ENCODE assay signal across 8 cellular contexts in genomic region chr7:74173866-74174605, GRCh38. TPM values are rescaled to one million over a fixed set of nuclear protein-coding genes. Genes with fewer than 3 reads are reported as not detected.
DNase-seq lines count a peak whose midpoint lies in the region; ATAC-seq and TF ChIP-seq lines count a peak whose summit lies in the region.

TSS of gene EIF4H (plus strand) at chr7:74174356. CDS start at chr7:74174384, 28 bp downstream.

- H3K4me3 ChIP-seq in upper lobe of left lung, result peak within 1 kb of the TSS; percentile 61 to 98 (median 90)

- TF ChIP-seq EP300 in upper lobe of left lung (IDR thresholded peaks at IDR 0.05), result peak in 1 of 4 donors; percentile 49

- peaks cover 46 to 52% (median 47%) of the 10 kb centered on the region in 4 donors for H3K4me1 ChIP-seq in upper lobe of left lung

- ATAC-seq in HG02884 (IDR thresholded peaks at IDR 0.05; ENCODE audit: unreplicated experiment), result peak; percentile 68
- ATAC-seq in left cardiac atrium, result peak; percentile 96 to 98
- ATAC-seq in upper lobe of left lung (ENCODE audit: low FRiP score in 2 of 2), result peak; percentile 97 to 98

- H3K27me3 ChIP-seq in upper lobe of left lung, result no peaks in the 10 kb centered on the region

- WGBS in upper lobe of left lung, 2 donors, result 1 to 2% methylated on average over 25 to 38 of the region's 95 CpGs

- H3K36me3 ChIP-seq in upper lobe of left lung, result peaks cover 0 to 22% (median 0%) of the 10 kb centered on the region in 4 donors

- peak within 1 kb of the TSS; percentile 94 to 99 (median 95) for H3K27ac ChIP-seq in upper lobe of left lung

- DNase-seq in NCI-H1694 (lab: John Stamatoyannopoulos, UW) (peak; percentile 78), amniotic epithelial cell (ENCODE audit: low read depth) (peak; percentile 91), left cardiac atrium (peak; percentile 97), posterior vena cava (ENCODE audit: low spot score) (peak; percentile 99), upper lobe of left lung (peak; percentile 97 to 100)

- intact Hi-C loops in T-helper 1 cell treated with Interleukin-12 subunit alpha and Interleukin-12 subunit beta and Interleukin-4 antibody, amounts not matched to agents 30 ng/mL and 1 ng/mL, for 36 hours (cut with micrococcal nuclease), result loop anchor here (1.0 to 10.0 kb wide), 8 partner anchors 32 to 1349 kb away; partner anchors contain the start of genes ABHD11, GTF2I, LIMK1 and RFC2
- intact Hi-C loops in left cardiac atrium (cut with DNase I), result loop anchor here in 1 of 2 donors (5.0 kb wide), 2 partner anchors 92 to 107 kb away; partner anchors contain the start of gene LIMK1
- intact Hi-C loops in posterior vena cava (cut with DNase I), result loop anchor here in 1 of 2 donors (10.0 kb wide), 1 partner anchor 89 kb away; the partner anchor contains the start of gene LIMK1

- peak in 2 of 6 experiments; percentile 4 to 25 for TF ChIP-seq CTCF in upper lobe of left lung (IDR thresholded peaks at IDR 0.05)

- H3K9me3 ChIP-seq in upper lobe of left lung, result no peaks in the 10 kb centered on the region

- TF ChIP-seq POLR2A in GM15510 (IDR thresholded peaks at IDR 0.05; ENCODE audit: borderline replicate concordance, extremely low read depth, insufficient read length) (peak; percentile 95), upper lobe of left lung (IDR thresholded peaks at IDR 0.05) (peak; percentile 22 to 96 (median 83))

RNA-seq across cellular contexts. Expression of gene EIF4H, which starts in this region (rescaled TPM):
- total RNA-seq in T-helper 1 cell treated with Interleukin-12 subunit alpha and Interleukin-12 subunit beta and Interleukin-4 antibody, amounts not matched to agents 30 ng/mL and 1 ng/mL, for 36 hours, result 275 and 279 TPM in 2 replicates
- total RNA-seq in left cardiac atrium, result 100 to 1,000 TPM; 163 to 219 TPM
- 100 to 1,000 TPM; 207 to 213 TPM for total RNA-seq in posterior vena cava
- total RNA-seq in upper lobe of left lung, result 100 to 1,000 TPM; 123 to 238 (median 203) TPM

Comparison
In these comparisons a context has a peak if more than half of its experiments do, and no peak if none do; other contexts are left out.
1. Peak in every context shown above with its lines: DNase-seq, ATAC-seq, H3K4me3 ChIP-seq and H3K27ac ChIP-seq.